Comparison of ENCODE assay signal across 8 cellular contexts in the genomic region with DNA sequence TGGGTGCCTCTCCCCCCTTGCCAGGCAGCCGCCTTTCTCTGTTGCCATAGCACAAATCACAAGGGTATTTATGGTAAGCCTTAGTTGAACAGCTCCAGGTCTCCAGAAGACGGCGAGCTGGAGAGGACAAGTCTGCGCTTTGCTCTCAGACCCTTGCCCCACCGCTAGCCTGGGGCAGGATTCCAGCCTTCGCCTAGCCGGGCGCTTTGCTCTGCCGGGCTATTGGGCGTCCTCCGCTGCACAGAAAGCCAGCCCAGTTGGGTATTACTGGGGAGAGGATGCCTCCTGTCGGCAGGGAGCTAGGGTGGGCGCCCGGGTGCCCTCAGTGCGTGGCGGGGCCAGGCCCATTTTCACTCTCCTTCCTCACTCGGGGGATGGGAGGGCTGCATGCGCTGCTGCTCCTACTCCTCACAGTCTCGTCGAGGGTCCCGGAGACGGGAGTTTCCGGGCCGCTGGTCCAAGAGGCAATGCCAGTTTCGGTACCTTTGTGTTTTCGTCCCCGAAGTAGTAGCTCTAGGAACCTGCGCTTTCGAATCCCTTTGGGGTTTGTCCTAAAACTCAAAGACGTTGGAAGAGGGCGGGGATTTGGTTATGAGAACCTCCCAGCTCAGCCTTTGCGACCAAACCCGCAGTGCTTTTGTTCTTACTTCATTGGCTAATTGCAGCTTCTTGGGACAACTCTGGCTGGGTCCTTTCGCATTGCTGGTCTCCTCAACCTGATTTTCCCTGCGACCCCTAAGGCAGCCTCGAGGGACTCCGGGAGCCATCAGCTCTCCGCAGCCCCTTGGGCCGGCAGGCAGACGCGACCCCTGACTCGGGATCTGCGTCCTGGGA. TPM values are rescaled to one million over a fixed set of nuclear protein-coding genes. Genes with fewer than 3 reads are reported as not detected.
DNase-seq lines count a peak whose midpoint lies in the region; ATAC-seq and TF ChIP-seq lines count a peak whose summit lies in the region.

No MANE protein-coding gene starts in this region.

- H3K4me1 ChIP-seq in heart left ventricle, result peaks cover under 1 to 54% (median 28%) of the 10 kb centered on the region in 12 donors
- peaks cover 29% of the 10 kb centered on the region for H3K4me1 ChIP-seq in skeletal muscle satellite cell (ENCODE audit: control insufficient read depth, insufficient read depth, low read length)

- 3 to 6% (median 4%) methylated on average over 32 to 43 of the region's 43 CpGs for WGBS in heart left ventricle, 4 donors

- H3K4me3 ChIP-seq in heart left ventricle, result peak overlapping the region in 2 of 12 donors; percentile 17 to 37
- H3K4me3 ChIP-seq in skeletal muscle satellite cell (ENCODE audit: low read length), result peak overlapping the region; percentile 74

- H3K9ac ChIP-seq in skeletal muscle satellite cell (ENCODE audit: low read depth, low read length), result peak overlapping the region; percentile 58

- no peak for ATAC-seq in heart left ventricle
- ATAC-seq in GM19023 (IDR thresholded peaks at IDR 0.05; ENCODE audit: unreplicated experiment), result no peak
- ATAC-seq in GM21447 (IDR thresholded peaks at IDR 0.05; ENCODE audit: unreplicated experiment), result no peak

- H3K9me3 ChIP-seq in heart left ventricle, result no peaks in the 10 kb centered on the region
- H3K9me3 ChIP-seq in skeletal muscle satellite cell (replicated peaks; ENCODE audit: low read length), result no peaks in the 10 kb centered on the region

- H3K4me2 ChIP-seq in skeletal muscle satellite cell (ENCODE audit: low read length), result peak overlapping the region; percentile 91

- H3K36me3 ChIP-seq in heart left ventricle, result no peaks in the 10 kb centered on the region
- no peaks in the 10 kb centered on the region for H3K36me3 ChIP-seq in skeletal muscle satellite cell (ENCODE audit: insufficient read depth, low read length)

- intact Hi-C loops in heart left ventricle (cut with DNase I), result loop anchor here in 9 of 10 donors (5.0 to 10.0 kb wide), 8 partner anchors 182 to 532 kb away; partner anchors contain the start of gene HAT1 (in 1 of the 9)

- H3K27me3 ChIP-seq in heart left ventricle, result peaks cover 60 to 94% (median 89%) of the 10 kb centered on the region in 9 donors
- no peaks in the 10 kb centered on the region for H3K27me3 ChIP-seq in skeletal muscle satellite cell (ENCODE audit: control insufficient read depth, insufficient read depth, low read length)

- DNase-seq in DMS79 (lab: John Stamatoyannopoulos, UW) (peak; percentile 29), LHCN-M2 (ENCODE audit: low read depth) (peak; percentile 58), heart left ventricle (no peak), hippocampal formation (lab: John Stamatoyannopoulos, UW) (no peak)
- peak; percentile 74 for DNase-seq in activated CD8-positive, alpha-beta memory T cell treated with anti-CD3 and anti-CD28 coated beads, Interleukin-2, amount 50 U/mL, for 48 hours

- TF ChIP-seq POLR2A in heart left ventricle (IDR thresholded peaks at IDR 0.05), result no peak

- H3K27ac ChIP-seq in heart left ventricle, result no peak overlapping the region

- peak in 8 of 12 donors; percentile 10 to 33 (median 22) for TF ChIP-seq CTCF in heart left ventricle (IDR thresholded peaks at IDR 0.05)

RNA-seq across cellular contexts. Expression of gene DLX2, which starts 3.6 kb away (rescaled TPM):
- total RNA-seq in LHCN-M2 (2014; rRNA removed) (0.32 and 0.75 TPM in 2 replicates), heart left ventricle (not detected)
- polyA plus RNA-seq in LHCN-M2 (2012), result 0.47 TPM
- not detected for polyA plus RNA-seq in heart left ventricle
- 1.1 and 1.8 TPM in 2 replicates for total RNA-seq in skeletal muscle satellite cell (2012; rRNA removed)

RNA-seq across cellular contexts. Expression of gene DLX1, which starts 21.0 kb away (rescaled TPM):
- total RNA-seq in LHCN-M2 (2014; rRNA removed) (4.6 and 5.6 TPM in 2 replicates), heart left ventricle (under 1 TPM in 1 of 9 donors, not detected in 8; 0.11 TPM)
- polyA plus RNA-seq in LHCN-M2 (2012), result 3.5 TPM
- polyA plus RNA-seq in heart left ventricle, result under 1 TPM; 0.18 to 0.19 TPM
- total RNA-seq in skeletal muscle satellite cell (2012; rRNA removed), result 1.3 and 3.5 TPM in 2 replicates

Comparison
In these comparisons a context has a peak if more than half of its experiments do, and no peak if none do; other contexts are left out.
1. DNase-seq: peak in DMS79 (single experiment), LHCN-M2 (single experiment) and activated CD8-positive, alpha-beta memory T cell treated with anti-CD3 and anti-CD28 coated beads, Interleukin-2, amount 50 U/mL, for 48 hours (single experiment); none in heart left ventricle (0 of 5) and hippocampal formation (0 of 2).